In the genomic region with DNA sequence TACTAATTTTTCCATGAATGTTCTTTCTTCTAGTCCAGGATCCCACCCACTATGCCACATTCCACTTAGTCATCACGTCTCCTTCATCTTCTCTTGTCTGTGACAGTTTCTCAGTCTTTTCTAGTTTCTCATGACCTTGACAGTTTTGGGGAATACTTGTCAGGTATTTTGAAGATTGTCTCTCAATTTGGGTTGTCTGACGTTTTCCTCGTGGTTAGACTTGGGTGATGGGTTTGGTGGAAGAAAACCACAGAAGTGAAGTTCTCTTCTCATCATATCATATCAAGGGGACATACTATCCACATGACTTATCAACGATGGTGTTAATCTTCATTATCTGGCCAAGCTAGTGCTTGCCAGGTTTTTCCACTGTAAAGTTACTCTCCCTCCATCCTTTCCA, we compare ENCODE assay signal across 23 cellular contexts.
"Had no signal": no experiment of that assay in that cellular context is flagged by ENCODE, and none has a peak within 500 bp of the region (broad histone marks: within the 10 kb centered on the region; RNA-seq: fewer than 3 reads in every experiment).

No MANE protein-coding gene starts in this region.

- H3K36me3 Mint-ChIP-seq: activated naive CD8-positive, alpha-beta T cell; natural killer cell treated with Interleukin-12 subunit alpha and Interleukin-12 subunit beta and Interleukin-15 and Interleukin-18, amount 100 ng/mL, for 72 hours had no signal

- H3K4me3 Mint-ChIP-seq: activated CD4-positive, alpha-beta T cell treated with anti-CD3 and anti-CD28 coated beads for 36 hours; activated naive CD8-positive, alpha-beta T cell; endodermal cell; natural killer cell treated with Interleukin-12 subunit alpha and Interleukin-12 subunit beta and Interleukin-15 and Interleukin-18, amount 100 ng/mL, for 72 hours; T-helper 17 cell had no signal

- DNase-seq: activated CD4-positive, alpha-beta T cell treated with anti-CD3 and anti-CD28 coated beads for 36 hours; activated CD4-positive, alpha-beta T cell treated with anti-CD3 and anti-CD28 coated beads, Interleukin-2, amount 50 U/mL, for 48 hours; activated T-cell treated with anti-CD3 and anti-CD28 coated beads for 4 hours; amniotic stem cell; caudate nucleus; endodermal cell; foreskin fibroblast; head of caudate nucleus; hippocampal formation; left cardiac atrium; left ventricle myocardium superior; mucosa of descending colon; posterior cingulate gyrus; right cardiac atrium; spleen; stimulated activated CD4-positive, alpha-beta T cell treated with anti-CD3 and anti-CD28 coated beads, Interleukin-2, amount 100 ng/mL, for 48 hours; stomach; T-helper 17 cell; thyroid gland; upper lobe of left lung had no signal

- ATAC-seq: activated CD4-positive, alpha-beta T cell treated with anti-CD3 and anti-CD28 coated beads for 36 hours; esophagus mucosa; left cardiac atrium; left ventricle myocardium superior; mucosa of descending colon; natural killer cell treated with Interleukin-12 subunit alpha and Interleukin-12 subunit beta and Interleukin-15 and Interleukin-18, amount 100 ng/mL, for 72 hours; right cardiac atrium; T-helper 17 cell had no signal

- H3K27ac Mint-ChIP-seq: activated CD4-positive, alpha-beta T cell treated with anti-CD3 and anti-CD28 coated beads for 36 hours; activated naive CD8-positive, alpha-beta T cell; endodermal cell; natural killer cell treated with Interleukin-12 subunit alpha and Interleukin-12 subunit beta and Interleukin-15 and Interleukin-18, amount 100 ng/mL, for 72 hours; T-helper 17 cell had no signal

- H3K27me3 Mint-ChIP-seq: T-helper 17 cell had no signal

- H3K4me1 Mint-ChIP-seq: endodermal cell had no signal

- H3K9me3 Mint-ChIP-seq: natural killer cell treated with Interleukin-12 subunit alpha and Interleukin-12 subunit beta and Interleukin-15 and Interleukin-18, amount 100 ng/mL, for 72 hours had no signal
